ENCODE assay signal across 16 cellular contexts in the genomic region with DNA sequence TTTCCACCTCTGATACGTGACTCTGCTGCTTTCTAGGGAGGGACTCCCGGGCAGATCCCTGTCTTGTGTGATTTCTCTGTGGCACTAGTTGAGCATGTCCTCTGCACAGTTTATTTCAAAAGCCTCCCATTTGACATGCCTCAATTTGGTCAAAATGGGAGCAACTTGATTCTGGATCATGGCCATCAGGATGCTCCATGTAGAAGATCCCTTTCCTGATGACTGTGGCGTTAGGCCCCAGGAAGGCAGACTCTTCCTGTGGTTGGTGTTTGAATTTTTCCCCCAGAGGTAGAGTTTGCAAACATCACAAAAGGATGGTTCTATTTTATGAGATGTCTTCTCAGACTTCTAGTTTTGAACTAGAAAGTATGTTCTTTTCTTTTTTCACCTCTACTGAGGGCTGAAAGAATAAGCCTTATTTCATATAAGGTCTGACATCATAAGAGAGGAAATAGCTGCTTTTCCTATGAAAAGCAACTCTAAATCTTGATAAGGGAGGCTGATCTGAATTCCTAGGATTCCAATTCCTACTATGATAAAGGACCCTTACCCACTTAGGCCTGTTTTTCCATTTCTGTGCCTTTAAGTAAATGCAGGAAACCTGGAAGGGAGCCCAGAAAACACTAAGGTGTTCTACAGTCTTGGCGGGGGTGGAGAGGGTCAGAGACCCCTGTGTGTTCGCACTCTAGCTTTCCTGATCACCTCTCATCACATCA.
A peak's percentile ranks its signal among the peaks of the same experiment; 100 is the strongest.
DNase-seq lines count a peak whose midpoint lies in the region; ATAC-seq and TF ChIP-seq lines count a peak whose summit lies in the region.
"Had no signal": no experiment of that assay in that cellular context is flagged by ENCODE, and none has a peak within 500 bp of the region (broad histone marks: within the 10 kb centered on the region; RNA-seq: fewer than 3 reads in every experiment).

No MANE protein-coding gene starts in this region.

- no peak overlapping the region for H3K4me3 Mint-ChIP-seq in GM23338
- no peak overlapping the region for H3K4me3 Mint-ChIP-seq in mesothelial cell of epicardium
- H3K4me3 Mint-ChIP-seq: CD4-positive, alpha-beta memory T cell had no signal

- 57% methylated on average over 5 of the region's 5 CpGs for WGBS in right lobe of liver (ENCODE audit: insufficient coverage, low coverage, low lambda C conversion rate, missing lambda C conversion rate)

- DNase-seq in GM23338 (ENCODE audit: low spot score) (peak; percentile 7), astrocyte of the hippocampus (ENCODE audit: low read depth, low spot score) (peak; percentile 11), glomerular endothelial cell (ENCODE audit: extremely low read depth, low read depth, low spot score) (peak; percentile 75), mesothelial cell of epicardium (ENCODE audit: low spot score in 2 of 2, unreplicated experiment in 2 of 2) (no peak), right lobe of liver (no peak)
- DNase-seq in effector CD4-positive, alpha-beta T cell: no peak
- no peak for DNase-seq in effector CD8-positive, alpha-beta T cell (lab: John Stamatoyannopoulos, UW)
- DNase-seq: C1 segment of cervical spinal cord; Calu3; CD4-positive, alpha-beta memory T cell; COR-L47; DMS53; DMS79 treated with DMSO at 0.1 percent for 48 hours; GF-D8; H7; HCEC 1CT had no signal

- H3F3A ChIP-seq in GM23338 (replicated peaks; ENCODE audit: low read depth): no peaks in the 10 kb centered on the region

- TF ChIP-seq CTCF in GM23338 (conservative IDR thresholded peaks at IDR 0.05; ENCODE audit: low read depth in 2 of 2) (no peak), mesothelial cell of epicardium (IDR thresholded peaks at IDR 0.05; ENCODE audit: unreplicated experiment) (no peak), right lobe of liver (IDR thresholded peaks at IDR 0.05) (no peak)

- no peaks in the 10 kb centered on the region for H3K9me3 ChIP-seq in right lobe of liver

- no peak overlapping the region for H3K4me2 ChIP-seq in GM23338

- H3K9me2 ChIP-seq in GM23338 (ENCODE audit: insufficient read depth): 0 out of 2 replicates have a peak, but pooled peaks cover 3% of the 10 kb centered on the region

- H3K27me3 Mint-ChIP-seq in GM23338 (ENCODE audit: insufficient read depth, low read depth, poor library complexity) (no peaks in the 10 kb centered on the region), mesothelial cell of epicardium (ENCODE audit: low read depth) (no peaks in the 10 kb centered on the region)

- no peaks in the 10 kb centered on the region for H3K79me2 ChIP-seq in GM23338 (replicated peaks; ENCODE audit: insufficient read depth)

- H3K27ac Mint-ChIP-seq in GM23338: no peak overlapping the region
- peak overlapping the region; percentile 89 for H3K27ac Mint-ChIP-seq in mesothelial cell of epicardium
- H3K27ac Mint-ChIP-seq: CD4-positive, alpha-beta memory T cell had no signal

- H3K4me3 ChIP-seq in GM23338 (no peak overlapping the region), right lobe of liver (no peak overlapping the region)

- H3K27me3 ChIP-seq in GM23338 (ENCODE audit: insufficient read depth): no peaks in the 10 kb centered on the region
- H3K27me3 ChIP-seq in right lobe of liver: no peaks in the 10 kb centered on the region

- intact Hi-C loops in right lobe of liver (cut with DNase I): no loop called here

- H2AFZ ChIP-seq in GM23338: no peak overlapping the region

- H3K9me3 Mint-ChIP-seq in GM23338: no peaks in the 10 kb centered on the region
- no peaks in the 10 kb centered on the region for H3K9me3 Mint-ChIP-seq in mesothelial cell of epicardium

- no peaks in the 10 kb centered on the region for H3K4me1 ChIP-seq in GM23338 (ENCODE audit: insufficient read depth)
- H3K4me1 ChIP-seq in right lobe of liver: peaks cover 0 to 6% (median 0%) of the 10 kb centered on the region in 4 donors

- no peak for TF ChIP-seq POLR2A in right lobe of liver (IDR thresholded peaks at IDR 0.05)

- ATAC-seq in GM23338: no peak
- ATAC-seq in right lobe of liver: no peak

- H3K4me1 Mint-ChIP-seq in GM23338 (peaks cover 4% of the 10 kb centered on the region; the same call in 1 of the 3 replicates), mesothelial cell of epicardium (peaks cover 15% of the 10 kb centered on the region)
- H3K4me1 Mint-ChIP-seq: CD4-positive, alpha-beta memory T cell had no signal

- H3K36me3 ChIP-seq in GM23338 (ENCODE audit: insufficient read depth): no peaks in the 10 kb centered on the region
- no peaks in the 10 kb centered on the region for H3K36me3 ChIP-seq in right lobe of liver

- H3K27ac ChIP-seq in GM23338 (ENCODE audit: low read depth): no peak overlapping the region
- H3K27ac ChIP-seq in right lobe of liver: no peak overlapping the region

- H3K36me3 Mint-ChIP-seq in GM23338 (ENCODE audit: low read depth): no peaks in the 10 kb centered on the region
- H3K36me3 Mint-ChIP-seq in mesothelial cell of epicardium: no peaks in the 10 kb centered on the region
- H3K36me3 Mint-ChIP-seq: CD4-positive, alpha-beta memory T cell had no signal

- no peaks in the 10 kb centered on the region for H4K20me1 ChIP-seq in GM23338 (replicated peaks; ENCODE audit: insufficient read depth)

TF ChIP-seq in GM23338, 12 proteins besides CTCF, POLR2A, EP300 and RAD21:
- TF ChIP-seq, protein P1, sequence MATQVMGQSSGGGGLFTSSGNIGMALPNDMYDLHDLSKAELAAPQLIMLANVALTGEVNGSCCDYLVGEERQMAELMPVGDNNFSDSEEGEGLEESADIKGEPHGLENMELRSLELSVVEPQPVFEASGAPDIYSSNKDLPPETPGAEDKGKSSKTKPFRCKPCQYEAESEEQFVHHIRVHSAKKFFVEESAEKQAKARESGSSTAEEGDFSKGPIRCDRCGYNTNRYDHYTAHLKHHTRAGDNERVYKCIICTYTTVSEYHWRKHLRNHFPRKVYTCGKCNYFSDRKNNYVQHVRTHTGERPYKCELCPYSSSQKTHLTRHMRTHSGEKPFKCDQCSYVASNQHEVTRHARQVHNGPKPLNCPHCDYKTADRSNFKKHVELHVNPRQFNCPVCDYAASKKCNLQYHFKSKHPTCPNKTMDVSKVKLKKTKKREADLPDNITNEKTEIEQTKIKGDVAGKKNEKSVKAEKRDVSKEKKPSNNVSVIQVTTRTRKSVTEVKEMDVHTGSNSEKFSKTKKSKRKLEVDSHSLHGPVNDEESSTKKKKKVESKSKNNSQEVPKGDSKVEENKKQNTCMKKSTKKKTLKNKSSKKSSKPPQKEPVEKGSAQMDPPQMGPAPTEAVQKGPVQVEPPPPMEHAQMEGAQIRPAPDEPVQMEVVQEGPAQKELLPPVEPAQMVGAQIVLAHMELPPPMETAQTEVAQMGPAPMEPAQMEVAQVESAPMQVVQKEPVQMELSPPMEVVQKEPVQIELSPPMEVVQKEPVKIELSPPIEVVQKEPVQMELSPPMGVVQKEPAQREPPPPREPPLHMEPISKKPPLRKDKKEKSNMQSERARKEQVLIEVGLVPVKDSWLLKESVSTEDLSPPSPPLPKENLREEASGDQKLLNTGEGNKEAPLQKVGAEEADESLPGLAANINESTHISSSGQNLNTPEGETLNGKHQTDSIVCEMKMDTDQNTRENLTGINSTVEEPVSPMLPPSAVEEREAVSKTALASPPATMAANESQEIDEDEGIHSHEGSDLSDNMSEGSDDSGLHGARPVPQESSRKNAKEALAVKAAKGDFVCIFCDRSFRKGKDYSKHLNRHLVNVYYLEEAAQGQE (IDR thresholded peaks at IDR 0.05; ENCODE audit: unreplicated experiment): no peak
- TF ChIP-seq JUNB (IDR thresholded peaks at IDR 0.05; ENCODE audit: unreplicated experiment): no peak
- TF ChIP-seq STAT1 (IDR thresholded peaks at IDR 0.05; ENCODE audit: unreplicated experiment): no peak
- TF ChIP-seq ZNF114 (CRISPR knock-in tag; IDR thresholded peaks at IDR 0.05): no peak
- no peak for TF ChIP-seq POLR2AphosphoS5 (IDR thresholded peaks at IDR 0.05; ENCODE audit: low read depth)
- TF ChIP-seq ZNF331 (CRISPR knock-in tag; IDR thresholded peaks at IDR 0.05; ENCODE audit: low read depth): no peak
- no peak for TF ChIP-seq EZH2 (IDR thresholded peaks at IDR 0.05; ENCODE audit: low read depth, unreplicated experiment)
- TF ChIP-seq NANOG (IDR thresholded peaks at IDR 0.05; ENCODE audit: borderline replicate concordance): no peak
- TF ChIP-seq, protein P2, sequence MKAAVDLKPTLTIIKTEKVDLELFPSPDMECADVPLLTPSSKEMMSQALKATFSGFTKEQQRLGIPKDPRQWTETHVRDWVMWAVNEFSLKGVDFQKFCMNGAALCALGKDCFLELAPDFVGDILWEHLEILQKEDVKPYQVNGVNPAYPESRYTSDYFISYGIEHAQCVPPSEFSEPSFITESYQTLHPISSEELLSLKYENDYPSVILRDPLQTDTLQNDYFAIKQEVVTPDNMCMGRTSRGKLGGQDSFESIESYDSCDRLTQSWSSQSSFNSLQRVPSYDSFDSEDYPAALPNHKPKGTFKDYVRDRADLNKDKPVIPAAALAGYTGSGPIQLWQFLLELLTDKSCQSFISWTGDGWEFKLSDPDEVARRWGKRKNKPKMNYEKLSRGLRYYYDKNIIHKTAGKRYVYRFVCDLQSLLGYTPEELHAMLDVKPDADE (IDR thresholded peaks at IDR 0.05): no peak

Comparison
In these comparisons a context has a peak if more than half of its experiments do, and no peak if none do; other contexts are left out.
1. DNase-seq: peak in GM23338 (single experiment), astrocyte of the hippocampus (single experiment) and glomerular endothelial cell (single experiment); none in mesothelial cell of epicardium (0 of 2), right lobe of liver (0 of 3), effector CD4-positive, alpha-beta T cell (single experiment) and effector CD8-positive, alpha-beta T cell (single experiment).